Comparison of ENCODE assay signal across 8 cellular contexts in genomic region chr19:21835429-21835809, GRCh38. TPM values are rescaled to one million over a fixed set of nuclear protein-coding genes. Genes with fewer than 3 reads are reported as not detected.
A peak's percentile ranks its signal among the peaks of the same experiment; 100 is the strongest.
DNase-seq lines count a peak whose midpoint lies in the region; ATAC-seq lines count a peak whose summit lies in the region.

No MANE protein-coding gene starts in this region.

- H3K27me3 Mint-ChIP-seq in activated CD8-positive, alpha-beta T cell treated with anti-CD3 and anti-CD28 coated beads, Interleukin-2, amount 10 ng/mL, durations not matched to agents 7 days and 5 days (ENCODE audit: low read depth), result no peaks in the 10 kb centered on the region

- H3K4me3 ChIP-seq in iPS-18a (ENCODE audit: low read length) (peak overlapping the region; percentile 73), stomach smooth muscle (ENCODE audit: low read length in 2 of 2) (peak overlapping the region; percentile 91 to 98)

- peak overlapping the region; percentile 99 for H3K27ac Mint-ChIP-seq in activated CD8-positive, alpha-beta T cell treated with anti-CD3 and anti-CD28 coated beads, Interleukin-2, amount 10 ng/mL, durations not matched to agents 7 days and 5 days

- peak overlapping the region; percentile 98 for H3K4me3 Mint-ChIP-seq in activated CD8-positive, alpha-beta T cell treated with anti-CD3 and anti-CD28 coated beads, Interleukin-2, amount 10 ng/mL, durations not matched to agents 7 days and 5 days

- H3K9me3 ChIP-seq in iPS-18a (ENCODE audit: control insufficient read depth, low read depth, low read length) (no peaks in the 10 kb centered on the region), stomach smooth muscle (ENCODE audit: control insufficient read depth in 2 of 2, low read length in 2 of 2) (no peaks in the 10 kb centered on the region)

- peaks cover 5% of the 10 kb centered on the region for H3K4me1 ChIP-seq in iPS-18a (ENCODE audit: control insufficient read depth, low read depth, low read length)
- H3K4me1 ChIP-seq in stomach smooth muscle (ENCODE audit: control insufficient read depth, insufficient read depth, low read length), result peaks cover 6% of the 10 kb centered on the region

- H3K4me1 Mint-ChIP-seq in activated CD8-positive, alpha-beta T cell treated with anti-CD3 and anti-CD28 coated beads, Interleukin-2, amount 10 ng/mL, durations not matched to agents 7 days and 5 days (ENCODE audit: low read depth), result peaks cover 33% of the 10 kb centered on the region

- CTCF ChIA-PET in activated CD8-positive, alpha-beta T cell treated with anti-CD3 and anti-CD28 coated beads, Interleukin-2, amount 10 ng/mL, durations not matched to agents 7 days and 5 days (lab: Charles Lee), result interaction anchor here (0.7 to 2.0 kb wide), 5 partner anchors 8 to 266 kb away, joined by 3 to 13 read pairs (median 4); partner anchors contain the start of gene ZNF100

- H3K9ac ChIP-seq in iPS-18a (ENCODE audit: low read length) (peak overlapping the region; percentile 97), stomach smooth muscle (ENCODE audit: low read length in 2 of 2) (peak overlapping the region; percentile 88 to 91)

- H3K36me3 ChIP-seq in iPS-18a (ENCODE audit: control insufficient read depth, low read depth, low read length) (peaks cover 25% of the 10 kb centered on the region), stomach smooth muscle (ENCODE audit: control insufficient read depth in 2 of 2, insufficient read depth in 2 of 2, low read length in 2 of 2) (peaks cover 0 to 7% of the 10 kb centered on the region in 2 donors)

- H3K27ac ChIP-seq in iPS-18a (ENCODE audit: low read length), result peak overlapping the region; percentile 98
- H3K27ac ChIP-seq in stomach smooth muscle (ENCODE audit: low read length), result peak overlapping the region; percentile 89

- H3K27me3 ChIP-seq in iPS-18a (ENCODE audit: control insufficient read depth, insufficient read depth, low read length) (no peaks in the 10 kb centered on the region), stomach smooth muscle (ENCODE audit: control insufficient read depth in 1 of 2, insufficient read depth in 2 of 2, low read length in 2 of 2) (no peaks in the 10 kb centered on the region)

- DNase-seq in NCI-H510A treated with DMSO at 0.1 percent for 48 hours (lab: John Stamatoyannopoulos, UW), result peak; percentile 85
- no peak for DNase-seq in NCI-H510A (lab: John Stamatoyannopoulos, UW)
- no peak for DNase-seq in activated CD8-positive, alpha-beta T cell treated with anti-CD3 and anti-CD28 coated beads, Interleukin-2, amount 10 ng/mL, durations not matched to agents 7 days and 5 days
- no peak for DNase-seq in middle frontal gyrus (ENCODE audit: extremely low spot score, low spot score)
- no peak for DNase-seq in activated gamma-delta T cell (lab: John Stamatoyannopoulos, UW)

- H3K36me3 Mint-ChIP-seq in activated CD8-positive, alpha-beta T cell treated with anti-CD3 and anti-CD28 coated beads, Interleukin-2, amount 10 ng/mL, durations not matched to agents 7 days and 5 days (ENCODE audit: low read depth), result peaks cover 73% of the 10 kb centered on the region

- POLR2A ChIA-PET in activated CD8-positive, alpha-beta T cell treated with anti-CD3 and anti-CD28 coated beads, Interleukin-2, amount 10 ng/mL, durations not matched to agents 7 days and 5 days (lab: Charles Lee), result interaction anchor here (0.6 to 4.3 kb wide), 22 partner anchors 9 to 1669 kb away, joined by 3 to 71 read pairs (median 6); partner anchors contain the start of genes ZNF100, ZNF429, ZNF486 and ZNF493

- ATAC-seq in activated CD8-positive, alpha-beta T cell treated with anti-CD3 and anti-CD28 coated beads, Interleukin-2, amount 10 ng/mL, durations not matched to agents 7 days and 5 days, result no peak
- ATAC-seq in HG03439 (IDR thresholded peaks at IDR 0.05; ENCODE audit: unreplicated experiment), result no peak

- H3K9me3 Mint-ChIP-seq in activated CD8-positive, alpha-beta T cell treated with anti-CD3 and anti-CD28 coated beads, Interleukin-2, amount 10 ng/mL, durations not matched to agents 7 days and 5 days (ENCODE audit: insufficient read depth), result peaks cover 22% of the 10 kb centered on the region

RNA-seq across cellular contexts. Expression of gene ZNF43, which starts 0.6 kb away (rescaled TPM):
- 10 to 100 TPM; 31.3 to 34.3 TPM for total RNA-seq in activated CD8-positive, alpha-beta T cell treated with anti-CD3 and anti-CD28 coated beads, Interleukin-2, amount 10 ng/mL, durations not matched to agents 7 days and 5 days
